ENCODE assay signal across 8 cellular contexts in genomic region chr1:154937988-154938386, GRCh38. TPM values are rescaled to one million over a fixed set of nuclear protein-coding genes. Genes with fewer than 3 reads are reported as not detected.
DNase-seq lines count a peak whose midpoint lies in the region; ATAC-seq and TF ChIP-seq lines count a peak whose summit lies in the region.

No MANE protein-coding gene starts in this region.

- H3K27me3 Mint-ChIP-seq in CD4-positive, alpha-beta T cell, result no peaks in the 10 kb centered on the region
- H3K27me3 Mint-ChIP-seq in endothelial cell (ENCODE audit: unreplicated experiment) (peaks cover 17% of the 10 kb centered on the region), osteocyte (ENCODE audit: unreplicated experiment) (no peaks in the 10 kb centered on the region)

- H3K4me1 ChIP-seq in OCI-LY7 (ENCODE audit: insufficient read depth, low read length, poor library complexity, severe bottlenecking), result peaks cover 68% of the 10 kb centered on the region

- peaks cover 73% of the 10 kb centered on the region for H3K4me1 Mint-ChIP-seq in CD4-positive, alpha-beta T cell (ENCODE audit: low read depth)
- H3K4me1 Mint-ChIP-seq in endothelial cell (ENCODE audit: unreplicated experiment) (peaks cover 37% of the 10 kb centered on the region), osteocyte (ENCODE audit: unreplicated experiment) (peaks cover 26% of the 10 kb centered on the region)

- BruUV-seq in OCI-LY7 (replicated peaks; lab: Mats Ljungman, UMichigan), result no TSS peak

- ATAC-seq in CD4-positive, alpha-beta T cell (ENCODE audit: poor library complexity), result no peak
- ATAC-seq in HG02981 (IDR thresholded peaks at IDR 0.05; ENCODE audit: unreplicated experiment), result no peak

- peak overlapping the region; percentile 90 for H3K4me3 Mint-ChIP-seq in CD4-positive, alpha-beta T cell
- H3K4me3 Mint-ChIP-seq in endothelial cell (ENCODE audit: unreplicated experiment) (peak overlapping the region; percentile 93), osteocyte (ENCODE audit: unreplicated experiment) (peak overlapping the region; percentile 99)

- no peaks in the 10 kb centered on the region for H3K27me3 ChIP-seq in CD4-positive, alpha-beta T cell (ENCODE audit: control insufficient read depth, insufficient read depth, low read length)

- no peaks in the 10 kb centered on the region for H3K36me3 ChIP-seq in OCI-LY7 (ENCODE audit: insufficient read depth, low read length)

- CTCF ChIA-PET in CD4-positive, alpha-beta T cell (lab: Charles Lee), result interaction anchor here (0.8 to 3.9 kb wide), 6 partner anchors 11 to 124 kb away, joined by 3 to 38 read pairs (median 17); partner anchors contain the start of genes PBXIP1 and PYGO2
- CTCF ChIA-PET in OCI-LY7 (lab: Charles Lee; ENCODE audit: unreplicated experiment), result no interaction called here

- no peak for DNase-seq in CD4-positive, alpha-beta T cell
- DNase-seq in OCI-LY7 (ENCODE audit: low spot score) (no peak), endothelial cell (ENCODE audit: low spot score) (no peak), osteocyte (ENCODE audit: extremely low spot score, unreplicated experiment) (no peak), midbrain (lab: John Stamatoyannopoulos, UW) (no peak), NCI-H1417 (lab: John Stamatoyannopoulos, UW) (no peak), activated gamma-delta T cell (lab: John Stamatoyannopoulos, UW) (no peak)

- intact Hi-C loops in CD4-positive, alpha-beta T cell (cut with DNase I, micrococcal nuclease), result loop anchor here (1.0 to 2.0 kb wide), 9 partner anchors 17 to 379 kb away; partner anchors contain the start of genes CKS1B (in 2 of the 2), PYGO2 (in 1 of the 2), UBE2Q1 (in 1 of the 2) and ZBTB7B (in 1 of the 2)
- intact Hi-C loops in OCI-LY7 (cut with micrococcal nuclease; ENCODE audit: unreplicated experiment), result loop anchor here (2.0 kb wide), 1 partner anchor 379 kb away; the partner anchor contains the start of gene UBE2Q1

- H3K9me3 Mint-ChIP-seq in CD4-positive, alpha-beta T cell, result no peaks in the 10 kb centered on the region
- H3K9me3 Mint-ChIP-seq in endothelial cell (ENCODE audit: unreplicated experiment), result no peaks in the 10 kb centered on the region
- no peaks in the 10 kb centered on the region for H3K9me3 Mint-ChIP-seq in osteocyte (ENCODE audit: unreplicated experiment)

- no peak for TF ChIP-seq CTCF in CD4-positive, alpha-beta T cell (IDR thresholded peaks at IDR 0.05)
- TF ChIP-seq CTCF in OCI-LY7 (conservative IDR thresholded peaks at IDR 0.05; ENCODE audit: low read length) (no peak), endothelial cell (IDR thresholded peaks at IDR 0.05; ENCODE audit: unreplicated experiment) (no peak), osteocyte (IDR thresholded peaks at IDR 0.05) (no peak)

- H3K27ac Mint-ChIP-seq in CD4-positive, alpha-beta T cell, result peak overlapping the region; percentile 98
- H3K27ac Mint-ChIP-seq in endothelial cell (ENCODE audit: unreplicated experiment) (peak overlapping the region; percentile 99), osteocyte (ENCODE audit: unreplicated experiment) (peak overlapping the region; percentile 99)

- H3K9me2 ChIP-seq in OCI-LY7 (ENCODE audit: insufficient read depth, low read length), result no peaks in the 10 kb centered on the region

- H2AFZ ChIP-seq in OCI-LY7 (ENCODE audit: low read length), result no peak overlapping the region

- H3K4me2 ChIP-seq in OCI-LY7 (ENCODE audit: low read length), result peak overlapping the region; percentile 99

- H3K27ac ChIP-seq in CD4-positive, alpha-beta T cell (ENCODE audit: low read depth, low read length), result peak overlapping the region; percentile 98
- peak overlapping the region; percentile 92 for H3K27ac ChIP-seq in OCI-LY7 (ENCODE audit: low read depth, low read length, poor library complexity, severe bottlenecking)

- peak overlapping the region; percentile 74 for H3K4me3 ChIP-seq in OCI-LY7 (ENCODE audit: low read depth, low read length, poor library complexity, severe bottlenecking)

- H4K20me1 ChIP-seq in OCI-LY7 (ENCODE audit: insufficient read depth, low read length), result no peaks in the 10 kb centered on the region

- peaks cover 20% of the 10 kb centered on the region for H3K36me3 Mint-ChIP-seq in CD4-positive, alpha-beta T cell (ENCODE audit: low read depth)
- no peaks in the 10 kb centered on the region for H3K36me3 Mint-ChIP-seq in endothelial cell (ENCODE audit: low read depth, unreplicated experiment)
- no peaks in the 10 kb centered on the region for H3K36me3 Mint-ChIP-seq in osteocyte (ENCODE audit: unreplicated experiment)

- no peaks in the 10 kb centered on the region for H3K9me3 ChIP-seq in CD4-positive, alpha-beta T cell (ENCODE audit: control insufficient read depth, low read length)
- no peaks in the 10 kb centered on the region for H3K9me3 ChIP-seq in OCI-LY7 (ENCODE audit: low read length)

- peaks cover 47% of the 10 kb centered on the region for H3K79me2 ChIP-seq in OCI-LY7 (ENCODE audit: insufficient read depth, low read depth, low read length)

- POLR2A ChIA-PET in CD4-positive, alpha-beta T cell (lab: Charles Lee), result interaction anchor here (0.8 to 3.0 kb wide), 9 partner anchors 11 to 79 kb away, joined by 3 to 24 read pairs (median 4); partner anchors contain the start of genes PYGO2 and ZBTB7B
- POLR2A ChIA-PET in OCI-LY7 (lab: Charles Lee), result interaction anchor here (0.6 to 1.2 kb wide), 3 partner anchors 23 to 133 kb away, joined by 3 to 5 read pairs (median 3); no protein-coding TSS in a partner anchor

RNA-seq across cellular contexts. Expression of gene PMVK, which starts 1.5 kb away (rescaled TPM):
- 1 to 10 TPM; 6.6 to 7.4 TPM for total RNA-seq in CD4-positive, alpha-beta T cell
- 16.3 and 19.1 TPM in 2 replicates for total RNA-seq in OCI-LY7 (2014; rRNA removed; shearing (Covaris generic))
- total RNA-seq in OCI-LY7 (2022), result 45.9 and 54.0 TPM in 2 replicates
- total RNA-seq in endothelial cell (ENCODE audit: unreplicated experiment), result 26.7 TPM
- total RNA-seq in osteocyte, result 29.5 and 34.5 TPM in 2 replicates

RNA-seq across cellular contexts. Expression of gene PBXIP1, which starts 17.9 kb away (rescaled TPM):
- 100 to 1,000 TPM; 434 to 440 TPM for total RNA-seq in CD4-positive, alpha-beta T cell
- 23.8 and 26.6 TPM in 2 replicates for total RNA-seq in OCI-LY7 (2014; rRNA removed; shearing (Covaris generic))
- total RNA-seq in OCI-LY7 (2022), result 37.7 and 39.8 TPM in 2 replicates
- 82.1 TPM for total RNA-seq in endothelial cell (ENCODE audit: unreplicated experiment)
- 90.1 and 92.6 TPM in 2 replicates for total RNA-seq in osteocyte

RNA-seq across cellular contexts. Expression of gene PYGO2, which starts 23.6 kb away (rescaled TPM):
- total RNA-seq in CD4-positive, alpha-beta T cell, result 10 to 100 TPM; 30.3 to 32.8 TPM
- total RNA-seq in OCI-LY7 (2014; rRNA removed; shearing (Covaris generic)), result 36.5 and 44.3 TPM in 2 replicates
- total RNA-seq in OCI-LY7 (2022) (47.3 and 53.1 TPM in 2 replicates), endothelial cell (ENCODE audit: unreplicated experiment) (49.8 TPM), osteocyte (29.2 and 30.4 TPM in 2 replicates)

RNA-seq across cellular contexts. Expression of gene SHC1, which starts 32.6 kb away (rescaled TPM):
- total RNA-seq in CD4-positive, alpha-beta T cell, result 10 to 100 TPM; 59.9 to 60.0 TPM
- 31.4 and 37.6 TPM in 2 replicates for total RNA-seq in OCI-LY7 (2014; rRNA removed; shearing (Covaris generic))
- total RNA-seq in OCI-LY7 (2022), result 77.4 and 84.0 TPM in 2 replicates
- 915 TPM for total RNA-seq in endothelial cell (ENCODE audit: unreplicated experiment)
- 219 and 239 TPM in 2 replicates for total RNA-seq in osteocyte

RNA-seq across cellular contexts. Expression of gene CKS1B, which starts 36.5 kb away (rescaled TPM):
- 1 to 10 TPM; 1.4 to 3.9 TPM for total RNA-seq in CD4-positive, alpha-beta T cell
- total RNA-seq in OCI-LY7 (2014; rRNA removed; shearing (Covaris generic)), result 149 and 204 TPM in 2 replicates
- total RNA-seq in OCI-LY7 (2022) (230 and 260 TPM in 2 replicates), endothelial cell (ENCODE audit: unreplicated experiment) (48.3 TPM), osteocyte (38.5 and 39.6 TPM in 2 replicates)
